8 cellular contexts compared by ENCODE assay signal in genomic region chr7:21427861-21428641, GRCh38. TPM values are rescaled to one million over a fixed set of nuclear protein-coding genes. Genes with fewer than 3 reads are reported as not detected.
DNase-seq lines count a peak whose midpoint lies in the region; ATAC-seq, FAIRE-seq and TF ChIP-seq lines count a peak whose summit lies in the region.

Gene SP4 (plus strand): TSS chr7:21428083. CDS start chr7:21428252, 169 bp downstream.

- DNase-seq in DMS 273 (lab: John Stamatoyannopoulos, UW; ENCODE audit: unreplicated experiment) = peak; percentile 99
- DNase-seq in HuH-7.5 (ENCODE audit: low spot score) = peak; percentile 89
- DNase-seq in activated CD8-positive, alpha-beta memory T cell treated with anti-CD3 and anti-CD28 coated beads, Interleukin-2, amount 50 U/mL, for 48 hours = peak; percentile 97
- peak; percentile 95 for DNase-seq in endothelial cell of umbilical vein (ENCODE audit: low read depth, low spot score)
- DNase-seq in midbrain (lab: John Stamatoyannopoulos, UW) = peak; percentile 94
- peak; percentile 95 for DNase-seq in stimulated activated CD8-positive, alpha-beta memory T cell treated with anti-CD3 and anti-CD28 coated beads, Interleukin-15, amount 100 ng/mL, for 48 hours (ENCODE audit: low read depth in 2 of 2)

- H3K27ac ChIP-seq in OCI-LY3 (ENCODE audit: low read length) (peak within 1 kb of the TSS; percentile 90), endothelial cell of umbilical vein (ENCODE audit: insufficient read depth, low read depth, low read length) (peak within 1 kb of the TSS; percentile 89)

- H3K27me3 ChIP-seq in OCI-LY3 (ENCODE audit: low read depth, low read length) = no peaks in the 10 kb centered on the region
- H3K27me3 ChIP-seq in endothelial cell of umbilical vein (ENCODE audit: control insufficient read depth in 2 of 2, insufficient read depth in 2 of 2, low read length in 2 of 2) = no peaks in the 10 kb centered on the region

- ATAC-seq in GM21528 (IDR thresholded peaks at IDR 0.05; ENCODE audit: low FRiP score, unreplicated experiment) = peak; percentile 77

- no TSS peak for BruUV-seq in endothelial cell of umbilical vein (replicated peaks; lab: Mats Ljungman, UMichigan)

- no peak for TF ChIP-seq POLR2A in endothelial cell of umbilical vein (IDR thresholded peaks at IDR 0.05; ENCODE audit: low read depth, low read length)

- H3K79me2 ChIP-seq in OCI-LY3 (ENCODE audit: low read length) (peaks cover 13% of the 10 kb centered on the region), endothelial cell of umbilical vein (ENCODE audit: control insufficient read depth, insufficient read depth, low read length) (peaks cover 6% of the 10 kb centered on the region)

- H3K9me3 ChIP-seq in OCI-LY3 (ENCODE audit: insufficient read depth, low read length) (no peaks in the 10 kb centered on the region), endothelial cell of umbilical vein (replicated peaks; ENCODE audit: control insufficient read depth, insufficient read depth, low read length) (no peaks in the 10 kb centered on the region)

- POLR2A ChIA-PET in endothelial cell of umbilical vein (lab: Charles Lee) = interaction anchor here (0.6 to 2.0 kb wide), 5 partner anchors 56 to 655 kb away, joined by 3 to 17 read pairs (median 3); no protein-coding TSS in a partner anchor

- dilution Hi-C loops in endothelial cell of umbilical vein (cut with MboI; ENCODE audit: extremely low pct_ligation_motif_present, low sequenced_read_pairs) = no loop called here

- H2AFZ ChIP-seq in OCI-LY3 (ENCODE audit: low read depth, low read length) (peak within 1 kb of the TSS; percentile 88), endothelial cell of umbilical vein (ENCODE audit: low read depth, low read length) (peak within 1 kb of the TSS; percentile 95)

- CTCF ChIA-PET in endothelial cell of umbilical vein (lab: Charles Lee) = interaction anchor here (0.7 to 2.8 kb wide), 8 partner anchors 20 to 655 kb away, joined by 3 to 21 read pairs (median 3); no protein-coding TSS in a partner anchor

- no peak for FAIRE-seq in endothelial cell of umbilical vein (lab: Jason Lieb, UNC)

- TF ChIP-seq CTCF in OCI-LY3 (IDR thresholded peaks at IDR 0.05; ENCODE audit: low read depth, low read length) (no peak), endothelial cell of umbilical vein (IDR thresholded peaks at IDR 0.05; ENCODE audit: extremely low read depth in 1 of 2, insufficient read depth in 1 of 2, low read depth in 1 of 2, low read length in 2 of 2) (no peak)

- H3K4me2 ChIP-seq in OCI-LY3 (ENCODE audit: low read length) (peak within 1 kb of the TSS; percentile 96), endothelial cell of umbilical vein (ENCODE audit: insufficient read depth, low read length) (peak within 1 kb of the TSS; percentile 96)

- H3K4me1 ChIP-seq in OCI-LY3 (ENCODE audit: low read length) (peaks cover 17% of the 10 kb centered on the region), endothelial cell of umbilical vein (ENCODE audit: control insufficient read depth, extremely low read depth, insufficient read depth, low read length) (peaks cover 17% of the 10 kb centered on the region)

- intact Hi-C loops in endothelial cell of umbilical vein (cut with micrococcal nuclease) = loop anchor here (1.0 to 5.0 kb wide), 14 partner anchors 62 to 1721 kb away; partner anchors contain the start of genes CDCA7L, ITGB8, POLR1F and SP8

- H3K9ac ChIP-seq in OCI-LY3 (ENCODE audit: low read length) (peak within 1 kb of the TSS; percentile 98), endothelial cell of umbilical vein (replicated peaks; ENCODE audit: extremely low read depth, insufficient read depth, low read length) (peak within 1 kb of the TSS; percentile 87)

- no peaks in the 10 kb centered on the region for H3K9me1 ChIP-seq in endothelial cell of umbilical vein (replicated peaks; ENCODE audit: control insufficient read depth, extremely low read depth, insufficient read depth, low read length)

- H3K4me3 ChIP-seq in OCI-LY3 (ENCODE audit: low read length) (peak within 1 kb of the TSS; percentile 99), endothelial cell of umbilical vein (replicated peaks in 1 of 3; ENCODE audit: insufficient read depth in 1 of 3, low read depth in 1 of 3, low read length in 3 of 3) (peak within 1 kb of the TSS; percentile 69 to 94 (median 79))

- H4K20me1 ChIP-seq in OCI-LY3 (ENCODE audit: insufficient read depth, low read length) = no peaks in the 10 kb centered on the region
- H4K20me1 ChIP-seq in endothelial cell of umbilical vein (replicated peaks; ENCODE audit: control insufficient read depth, extremely low read depth, insufficient read depth, low read length) = no peaks in the 10 kb centered on the region

- H3K36me3 ChIP-seq in OCI-LY3 (replicated peaks; ENCODE audit: low read depth, low read length) = peaks cover 17% of the 10 kb centered on the region
- peaks cover 0 to 2% of the 10 kb centered on the region in 2 experiments for H3K36me3 ChIP-seq in endothelial cell of umbilical vein (ENCODE audit: control insufficient read depth in 2 of 2, extremely low read depth in 1 of 2, insufficient read depth in 2 of 2, low read length in 2 of 2)

TF ChIP-seq in endothelial cell of umbilical vein, 7 proteins besides CTCF, POLR2A, EP300 and RAD21:
- TF ChIP-seq POLR2AphosphoS5 (IDR thresholded peaks at IDR 0.05; ENCODE audit: insufficient read depth, low read depth, low read length) (peak; percentile 48), MYC (IDR thresholded peaks at IDR 0.05; ENCODE audit: low read depth, low read length) (no peak), JUN (IDR thresholded peaks at IDR 0.05; ENCODE audit: borderline replicate concordance, insufficient read depth, insufficient read length, low read depth) (no peak)

RNA-seq across cellular contexts. Expression of gene SP4, which starts in this region (rescaled TPM):
- 8.8 and 11.4 TPM in 2 replicates for total RNA-seq in endothelial cell of umbilical vein
- polyA plus RNA-seq in endothelial cell of umbilical vein = 3.2 and 3.3 TPM in 2 replicates
- polyA plus RNA-seq in endothelial cell of umbilical vein (2011; cell fraction: cytosol; rRNA removed) = 3.0 and 3.1 TPM in 2 replicates
- 6.7 and 8.8 TPM in 2 replicates for polyA plus RNA-seq in endothelial cell of umbilical vein (2011; cell fraction: nucleus; rRNA removed)
- polyA plus RNA-seq in endothelial cell of umbilical vein (2012) = 2.2 and 4.1 TPM in 2 replicates
- polyA minus RNA-seq in endothelial cell of umbilical vein = 17.6 and 18.8 TPM in 2 replicates
- 5.2 TPM for polyA minus RNA-seq in endothelial cell of umbilical vein (2011; cell fraction: cytosol; rRNA and poly(A)+ RNA removed)
- polyA minus RNA-seq in endothelial cell of umbilical vein (2011; cell fraction: nucleus; rRNA and poly(A)+ RNA removed) = 25.7 and 37.6 TPM in 2 replicates

Comparison
In these comparisons a context has a peak if more than half of its experiments do, and no peak if none do; other contexts are left out.
1. Peak in every context shown above with its lines: DNase-seq, ATAC-seq, H3K4me3 ChIP-seq and H3K27ac ChIP-seq.